8 cellular contexts compared by ENCODE assay signal in the genomic region with DNA sequence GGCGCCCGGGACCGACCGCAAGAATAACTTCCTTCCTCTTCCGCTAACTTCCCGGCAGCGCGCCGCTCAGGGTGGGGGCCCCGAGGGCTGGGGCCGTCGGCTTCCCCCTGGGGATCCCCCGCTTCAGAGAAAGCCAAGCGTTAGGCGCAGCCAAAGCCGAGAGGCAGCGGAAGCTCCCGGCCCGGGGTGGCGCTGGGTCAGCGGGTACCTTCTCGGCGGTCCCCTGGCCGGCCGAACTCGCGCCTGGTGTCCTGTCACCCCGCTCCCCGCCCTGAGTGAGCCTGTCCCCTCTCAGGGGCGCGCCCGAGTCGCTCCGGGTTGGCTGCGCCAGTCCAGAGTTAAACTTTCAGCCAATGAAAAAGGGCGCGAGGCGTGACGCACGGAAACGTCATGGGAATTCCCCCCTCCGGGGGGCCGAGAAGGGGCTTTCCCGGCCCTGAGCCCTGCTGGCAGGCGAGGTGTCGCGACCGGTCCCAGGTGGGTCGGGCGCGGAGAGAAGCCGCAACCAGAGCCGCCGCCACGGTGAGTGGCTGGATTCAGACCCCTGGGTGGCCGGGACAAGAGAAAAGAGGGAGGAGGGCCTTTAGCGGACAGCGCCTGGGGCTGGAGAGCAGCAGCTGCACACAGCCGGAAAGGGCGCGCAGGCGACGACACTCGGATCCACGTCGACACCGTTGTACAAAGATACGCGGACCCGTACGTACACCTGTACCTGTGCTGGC. TPM values are rescaled to one million over a fixed set of nuclear protein-coding genes. Genes with fewer than 3 reads are reported as not detected.
DNase-seq lines count a peak whose midpoint lies in the region; ATAC-seq and TF ChIP-seq lines count a peak whose summit lies in the region.

No MANE protein-coding gene starts in this region.

- peak; percentile 79 for DNase-seq in G401 (ENCODE audit: low spot score)
- peak; percentile 94 for DNase-seq in KBM-7
- DNase-seq in activated naive CD8-positive, alpha-beta T cell treated with anti-CD3 and anti-CD28 coated beads for 36 hours = peak; percentile 99
- DNase-seq in Right ventricle myocardium inferior (ENCODE audit: missing footprints) = peak; percentile 98
- peak; percentile 82 to 89 for DNase-seq in tibial nerve (ENCODE audit: low spot score in 2 of 2)

- intact Hi-C loops in Right ventricle myocardium inferior (cut with DNase I) = loop anchor here (1.0 to 2.0 kb wide), 4 partner anchors 27 to 242 kb away; partner anchors contain the start of genes FBXL15 and NOLC1

- H3K4me1 Mint-ChIP-seq in activated naive CD8-positive, alpha-beta T cell treated with anti-CD3 and anti-CD28 coated beads for 36 hours = peaks cover 48% of the 10 kb centered on the region

- H3K27ac Mint-ChIP-seq in activated naive CD8-positive, alpha-beta T cell treated with anti-CD3 and anti-CD28 coated beads for 36 hours = peak overlapping the region; percentile 99

- H3K27me3 ChIP-seq in parathyroid adenoma (ENCODE audit: control insufficient read depth, insufficient read depth, low read length) (no peaks in the 10 kb centered on the region), tibial nerve (no peaks in the 10 kb centered on the region)

- H3K79me2 ChIP-seq in parathyroid adenoma = no peaks in the 10 kb centered on the region

- peaks cover 41% of the 10 kb centered on the region for H3K36me3 Mint-ChIP-seq in activated naive CD8-positive, alpha-beta T cell treated with anti-CD3 and anti-CD28 coated beads for 36 hours

- H3K9ac ChIP-seq in parathyroid adenoma = no peak overlapping the region

- no peaks in the 10 kb centered on the region for H3K9me3 Mint-ChIP-seq in activated naive CD8-positive, alpha-beta T cell treated with anti-CD3 and anti-CD28 coated beads for 36 hours

- H3K4me3 ChIP-seq in parathyroid adenoma (ENCODE audit: low read depth, low read length) (peak overlapping the region; percentile 69), tibial nerve (peak overlapping the region; percentile 54 to 80 (median 77))

- TF ChIP-seq CTCF in parathyroid adenoma (IDR thresholded peaks at IDR 0.05) (peak; percentile 97), tibial nerve (IDR thresholded peaks at IDR 0.05) (peak in 2 of 5 experiments; percentile 99 to 100)

- TF ChIP-seq EP300 in tibial nerve (IDR thresholded peaks at IDR 0.05) = peak; percentile 63 to 91

- in situ Hi-C loops in G401 (cut with HindIII; ENCODE audit: low sequenced_read_pairs) = no loop called here
- in situ Hi-C loops in KBM-7 (cut with MboI; ENCODE audit: low pct_unique_long_range_greater_than_20kb, low sequenced_read_pairs) = no loop called here

- H3K9me3 ChIP-seq in parathyroid adenoma (ENCODE audit: control insufficient read depth, low read length) = no peaks in the 10 kb centered on the region
- H3K9me3 ChIP-seq in tibial nerve = no peaks in the 10 kb centered on the region

- H3K4me3 Mint-ChIP-seq in activated naive CD8-positive, alpha-beta T cell treated with anti-CD3 and anti-CD28 coated beads for 36 hours = peak overlapping the region; percentile 95

- H3K36me3 ChIP-seq in parathyroid adenoma (ENCODE audit: control insufficient read depth, insufficient read depth, low read length) (no peaks in the 10 kb centered on the region), tibial nerve (peaks cover 0 to 20% (median 0%) of the 10 kb centered on the region in 3 donors)

- H3K27me3 Mint-ChIP-seq in activated naive CD8-positive, alpha-beta T cell treated with anti-CD3 and anti-CD28 coated beads for 36 hours = no peaks in the 10 kb centered on the region

- TF ChIP-seq POLR2A in tibial nerve (IDR thresholded peaks at IDR 0.05) = peak; percentile 18 to 75

- peak overlapping the region; percentile 81 for H3K27ac ChIP-seq in parathyroid adenoma
- peak overlapping the region; percentile 86 to 98 (median 95) for H3K27ac ChIP-seq in tibial nerve

- H2AFZ ChIP-seq in parathyroid adenoma = peak overlapping the region; percentile 84

- peak overlapping the region; percentile 89 for H3K4me2 ChIP-seq in parathyroid adenoma (ENCODE audit: low read length)

- H3K4me1 ChIP-seq in parathyroid adenoma (peaks cover 4% of the 10 kb centered on the region), tibial nerve (peaks cover 0 to 49% (median 27%) of the 10 kb centered on the region in 4 donors)

- WGBS in tibial nerve, 2 donors = 0 to 1% methylated on average over 29 to 34 of the region's 71 CpGs

- ATAC-seq in GM21723 (IDR thresholded peaks at IDR 0.05; ENCODE audit: unreplicated experiment) (peak; percentile 82), SK-N-SH treated with all-trans-retinoic acid at 6 μM for 48 hours (peak; percentile 90), Right ventricle myocardium inferior (peak; percentile 94)

TF ChIP-seq in SK-N-SH treated with all-trans-retinoic acid at 6 μM for 48 hours, 23 proteins besides CTCF, POLR2A, EP300 and RAD21:
- TF ChIP-seq ZFP30 (CRISPR knock-in tag; IDR thresholded peaks at IDR 0.05) (no peak), PATZ1 (CRISPR knock-in tag; IDR thresholded peaks at IDR 0.05; ENCODE audit: borderline replicate concordance) (peak; percentile 99)
- TF ChIP-seq, protein P1, sequence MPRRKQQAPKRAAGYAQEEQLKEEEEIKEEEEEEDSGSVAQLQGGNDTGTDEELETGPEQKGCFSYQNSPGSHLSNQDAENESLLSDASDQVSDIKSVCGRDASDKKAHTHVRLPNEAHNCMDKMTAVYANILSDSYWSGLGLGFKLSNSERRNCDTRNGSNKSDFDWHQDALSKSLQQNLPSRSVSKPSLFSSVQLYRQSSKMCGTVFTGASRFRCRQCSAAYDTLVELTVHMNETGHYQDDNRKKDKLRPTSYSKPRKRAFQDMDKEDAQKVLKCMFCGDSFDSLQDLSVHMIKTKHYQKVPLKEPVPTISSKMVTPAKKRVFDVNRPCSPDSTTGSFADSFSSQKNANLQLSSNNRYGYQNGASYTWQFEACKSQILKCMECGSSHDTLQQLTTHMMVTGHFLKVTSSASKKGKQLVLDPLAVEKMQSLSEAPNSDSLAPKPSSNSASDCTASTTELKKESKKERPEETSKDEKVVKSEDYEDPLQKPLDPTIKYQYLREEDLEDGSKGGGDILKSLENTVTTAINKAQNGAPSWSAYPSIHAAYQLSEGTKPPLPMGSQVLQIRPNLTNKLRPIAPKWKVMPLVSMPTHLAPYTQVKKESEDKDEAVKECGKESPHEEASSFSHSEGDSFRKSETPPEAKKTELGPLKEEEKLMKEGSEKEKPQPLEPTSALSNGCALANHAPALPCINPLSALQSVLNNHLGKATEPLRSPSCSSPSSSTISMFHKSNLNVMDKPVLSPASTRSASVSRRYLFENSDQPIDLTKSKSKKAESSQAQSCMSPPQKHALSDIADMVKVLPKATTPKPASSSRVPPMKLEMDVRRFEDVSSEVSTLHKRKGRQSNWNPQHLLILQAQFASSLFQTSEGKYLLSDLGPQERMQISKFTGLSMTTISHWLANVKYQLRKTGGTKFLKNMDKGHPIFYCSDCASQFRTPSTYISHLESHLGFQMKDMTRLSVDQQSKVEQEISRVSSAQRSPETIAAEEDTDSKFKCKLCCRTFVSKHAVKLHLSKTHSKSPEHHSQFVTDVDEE (CRISPR knock-in tag; IDR thresholded peaks at IDR 0.05) = no peak
TF ChIP-seq in SK-N-SH treated with all-trans-retinoic acid at 6 μM for 48 hours: peak in this region for 1.

RNA-seq across cellular contexts. Expression of gene NFKB2, which starts 1.3 kb away (rescaled TPM):
- total RNA-seq in G401 (2014; rRNA removed; shearing (Covaris generic)) = 23.3 and 23.9 TPM in 2 replicates
- 100 to 1,000 TPM; 247 to 263 TPM for total RNA-seq in activated naive CD8-positive, alpha-beta T cell treated with anti-CD3 and anti-CD28 coated beads for 36 hours
- total RNA-seq in Right ventricle myocardium inferior = 15.1 TPM
- total RNA-seq in tibial nerve = 10 to 100 TPM; 19.3 to 49.2 (median 31.8) TPM

RNA-seq across cellular contexts. Expression of gene PSD, which starts 24.3 kb away (rescaled TPM):
- 3.1 and 7.9 TPM in 2 replicates for total RNA-seq in G401 (2014; rRNA removed; shearing (Covaris generic))
- total RNA-seq in activated naive CD8-positive, alpha-beta T cell treated with anti-CD3 and anti-CD28 coated beads for 36 hours = 1 to 10 TPM; 5.2 to 7.6 TPM
- total RNA-seq in Right ventricle myocardium inferior = 0.49 TPM
- total RNA-seq in tibial nerve = 1 to 10 TPM in 1 of 4 donors, under 1 TPM in 3; 0.30 to 1.1 (median 0.70) TPM

RNA-seq across cellular contexts. Expression of gene FBXL15, which starts 26.4 kb away (rescaled TPM):
- total RNA-seq in G401 (2014; rRNA removed; shearing (Covaris generic)) = 29.9 and 32.1 TPM in 2 replicates
- total RNA-seq in activated naive CD8-positive, alpha-beta T cell treated with anti-CD3 and anti-CD28 coated beads for 36 hours = 10 to 100 TPM; 11.7 to 13.0 TPM
- total RNA-seq in Right ventricle myocardium inferior (8.4 TPM), tibial nerve (10 to 100 TPM; 25.8 to 51.1 (median 46.2) TPM)

RNA-seq across cellular contexts. Expression of gene CUEDC2, which starts 38.1 kb away (rescaled TPM):
- total RNA-seq in G401 (2014; rRNA removed; shearing (Covaris generic)) = 133 and 209 TPM in 2 replicates
- total RNA-seq in activated naive CD8-positive, alpha-beta T cell treated with anti-CD3 and anti-CD28 coated beads for 36 hours = 10 to 100 TPM; 66.3 to 73.8 TPM
- total RNA-seq in Right ventricle myocardium inferior (84.5 TPM), tibial nerve (100 to 1,000 TPM in 3 of 4 donors, 10 to 100 TPM in 1; 86.4 to 195 (median 131) TPM)

RNA-seq across cellular contexts. Expression of gene C10orf95, which starts 57.1 kb away (rescaled TPM):
- 1.8 TPM in 1 of 2 replicates, not detected in the other for total RNA-seq in G401 (2014; rRNA removed; shearing (Covaris generic))
- under 1 TPM; 0.49 to 0.62 TPM for total RNA-seq in activated naive CD8-positive, alpha-beta T cell treated with anti-CD3 and anti-CD28 coated beads for 36 hours
- total RNA-seq in Right ventricle myocardium inferior (not detected), tibial nerve (1 to 10 TPM in 1 of 4 donors, not detected in 3; 1.4 TPM)

Comparison
In these comparisons a context has a peak if more than half of its experiments do, and no peak if none do; other contexts are left out.
1. Peak in every context shown above with its lines: DNase-seq, ATAC-seq, H3K4me3 ChIP-seq and H3K27ac ChIP-seq.